ENCODE assay signal across 15 cellular contexts in the genomic region with DNA sequence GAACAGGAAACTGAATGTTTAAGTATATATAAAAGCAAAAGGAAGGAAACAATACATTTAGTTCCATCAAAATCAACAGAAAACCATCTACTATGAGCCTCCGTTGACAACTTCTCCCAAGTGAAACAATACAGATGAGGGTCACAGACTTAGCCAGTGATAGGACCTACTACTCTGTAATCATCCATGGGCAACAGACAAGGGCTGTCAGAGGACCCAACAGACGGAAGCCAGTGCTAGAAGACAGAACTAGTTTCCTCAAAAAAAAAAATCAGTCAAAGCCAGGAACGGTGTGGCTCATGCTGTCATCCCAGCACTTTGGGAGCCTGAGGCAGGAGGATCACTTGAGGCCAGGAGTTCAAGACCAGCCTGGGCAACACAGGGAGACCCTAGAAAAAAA.
"Had no signal": no experiment of that assay in that cellular context is flagged by ENCODE, and none has a peak within 500 bp of the region (broad histone marks: within the 10 kb centered on the region; RNA-seq: fewer than 3 reads in every experiment).

No MANE protein-coding gene starts in this region.

- H3K4me1 ChIP-seq: heart right ventricle, right atrium auricular region had no signal

- H3K27me3 Mint-ChIP-seq: natural killer cell treated with Interleukin-12 subunit alpha and Interleukin-12 subunit beta and Interleukin-15 and Interleukin-18, amount 100 ng/mL, for 72 hours; stimulated activated naive B cell treated with anti-CD40 and anti-IgM and Interleukin-4, amounts not matched to agents 10 μg/mL and 1 μg/mL and 100 μg/mL, for 72 hours had no signal

- H3K4me3 Mint-ChIP-seq: natural killer cell treated with Interleukin-12 subunit alpha and Interleukin-12 subunit beta and Interleukin-15 and Interleukin-18, amount 100 ng/mL, for 72 hours; stimulated activated naive B cell treated with anti-CD40 and anti-IgM and Interleukin-4, amounts not matched to agents 10 μg/mL and 1 μg/mL and 100 μg/mL, for 72 hours; T-helper 2 cell treated with Interferon-gamma antibody and Interleukin-4, amounts not matched to agents 5 μg/mL and 100 μg/mL, for 36 hours had no signal

- H3K27ac ChIP-seq: heart right ventricle, right atrium auricular region, thyroid gland had no signal

- H3K9me3 Mint-ChIP-seq: natural killer cell treated with Interleukin-12 subunit alpha and Interleukin-12 subunit beta and Interleukin-15 and Interleukin-18, amount 100 ng/mL, for 72 hours; stimulated activated naive B cell treated with anti-CD40 and anti-IgM and Interleukin-4, amounts not matched to agents 10 μg/mL and 1 μg/mL and 100 μg/mL, for 72 hours; T-helper 2 cell treated with Interferon-gamma antibody and Interleukin-4, amounts not matched to agents 5 μg/mL and 100 μg/mL, for 36 hours had no signal

- H3K4me3 ChIP-seq: gastroesophageal sphincter, heart right ventricle, lung, right atrium auricular region, thyroid gland had no signal

- H3K36me3 ChIP-seq: right atrium auricular region, thyroid gland had no signal

- H3K9me3 ChIP-seq: gastroesophageal sphincter, heart right ventricle, right atrium auricular region, thyroid gland had no signal

- H3K27ac Mint-ChIP-seq: stimulated activated naive B cell treated with anti-CD40 and anti-IgM and Interleukin-4, amounts not matched to agents 10 μg/mL and 1 μg/mL and 100 μg/mL, for 72 hours; T-helper 2 cell treated with Interferon-gamma antibody and Interleukin-4, amounts not matched to agents 5 μg/mL and 100 μg/mL, for 36 hours had no signal

- H3K27me3 ChIP-seq: gastroesophageal sphincter, heart right ventricle, right atrium auricular region, thyroid gland had no signal

- H3K36me3 Mint-ChIP-seq: natural killer cell treated with Interleukin-12 subunit alpha and Interleukin-12 subunit beta and Interleukin-15 and Interleukin-18, amount 100 ng/mL, for 72 hours had no signal

- ATAC-seq: gastroesophageal sphincter; heart right ventricle; natural killer cell treated with Interleukin-12 subunit alpha and Interleukin-12 subunit beta and Interleukin-15 and Interleukin-18, amount 100 ng/mL, for 72 hours; stimulated activated naive B cell treated with anti-CD40 and anti-IgM and Interleukin-4, amounts not matched to agents 10 μg/mL and 1 μg/mL and 100 μg/mL, for 72 hours had no signal

- DNase-seq: activated CD4-positive, CD25-positive, alpha-beta regulatory T cell treated with anti-CD3 and anti-CD28 coated beads, Interleukin-2, amount 50 U/mL, for 72 hours; activated naive CD4-positive, alpha-beta T cell treated with anti-CD3 and anti-CD28 coated beads, Interleukin-2, amount 50 U/mL, for 16 hours; heart right ventricle; left colon; occipital lobe; stimulated activated CD4-positive, alpha-beta T cell treated with anti-CD3 and anti-CD28 coated beads, Interleukin-15, amount 100 ng/mL, for 24 hours; stimulated activated CD4-positive, alpha-beta T cell treated with anti-CD3 and anti-CD28 coated beads, Interleukin-4, amount 100 ng/mL, for 1 hour; stimulated activated naive B cell treated with anti-CD40 and anti-IgM and Interleukin-4, amounts not matched to agents 10 μg/mL and 1 μg/mL and 100 μg/mL, for 72 hours; SW 1271; thyroid gland had no signal
